In the genomic region with DNA sequence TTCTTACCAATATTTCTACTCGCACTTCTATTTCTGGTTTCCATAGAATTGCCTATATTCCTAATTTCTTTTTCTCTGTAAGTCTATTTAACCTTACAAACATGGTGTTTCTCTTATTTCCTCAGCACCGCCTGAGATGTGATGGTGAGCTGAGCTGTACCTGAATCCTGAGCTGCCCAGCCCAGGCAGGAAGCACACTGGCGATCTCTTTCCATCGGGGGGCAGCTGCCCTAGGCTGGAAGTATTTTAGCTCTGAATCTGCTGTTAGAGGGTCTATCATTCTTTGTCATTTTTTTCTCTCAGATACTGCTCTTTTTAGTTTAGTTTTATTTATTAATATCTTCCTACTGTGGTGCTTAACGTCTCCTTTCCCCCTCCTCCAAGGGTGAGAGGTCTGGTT, we compare ENCODE assay signal across 18 cellular contexts.
A peak's percentile ranks its signal among the peaks of the same experiment; 100 is the strongest.
DNase-seq lines count a peak whose midpoint lies in the region; ATAC-seq and TF ChIP-seq lines count a peak whose summit lies in the region.
"Had no signal": no experiment of that assay in that cellular context is flagged by ENCODE, and none has a peak within 500 bp of the region (broad histone marks: within the 10 kb centered on the region; RNA-seq: fewer than 3 reads in every experiment).

No MANE protein-coding gene starts in this region.

- H3K4me3 ChIP-seq in GM23338 (no peak overlapping the region), Loucy (ENCODE audit: low read length, poor library complexity, severe bottlenecking) (no peak overlapping the region), endodermal cell (ENCODE audit: low read length) (no peak overlapping the region), mesendoderm (ENCODE audit: low read length) (no peak overlapping the region)
- H3K4me3 ChIP-seq: A549 had no signal

- H3K27me3 ChIP-seq in GM23338 (ENCODE audit: insufficient read depth) (no peaks in the 10 kb centered on the region), Loucy (ENCODE audit: insufficient read depth, low read length, poor library complexity, severe bottlenecking) (no peaks in the 10 kb centered on the region), endodermal cell (ENCODE audit: control insufficient read depth, insufficient read depth, low read length, poor library complexity, severe bottlenecking) (no peaks in the 10 kb centered on the region), mesendoderm (ENCODE audit: insufficient read depth, low read length, poor library complexity) (no peaks in the 10 kb centered on the region)

- H3K9me3 ChIP-seq in Loucy (ENCODE audit: insufficient read depth, low read depth, low read length) (no peaks in the 10 kb centered on the region), endodermal cell (ENCODE audit: control insufficient read depth, low read length) (no peaks in the 10 kb centered on the region)
- H3K9me3 ChIP-seq: A549, Caco-2 had no signal

- no peak overlapping the region for H4K8ac ChIP-seq in mesendoderm (ENCODE audit: low read depth, low read length)

- no peaks in the 10 kb centered on the region for H3K9me2 ChIP-seq in GM23338 (ENCODE audit: insufficient read depth)
- no peaks in the 10 kb centered on the region for H3K9me2 ChIP-seq in Loucy (replicated peaks; ENCODE audit: low read depth, low read length)

- no peak overlapping the region for H2AK5ac ChIP-seq in mesendoderm (ENCODE audit: low read length)

- H3K4me3 Mint-ChIP-seq in GM23338 (no peak overlapping the region), endodermal cell (no peak overlapping the region)
- H3K4me3 Mint-ChIP-seq: CD4-positive, alpha-beta T cell; IgD-negative memory B cell had no signal

- no peaks in the 10 kb centered on the region for H4K20me1 ChIP-seq in GM23338 (replicated peaks; ENCODE audit: insufficient read depth)
- no peaks in the 10 kb centered on the region for H4K20me1 ChIP-seq in Loucy (ENCODE audit: insufficient read depth, low read length, poor library complexity, severe bottlenecking)

- no peak overlapping the region for H3K27ac Mint-ChIP-seq in GM23338
- H3K27ac Mint-ChIP-seq in endodermal cell = no peak overlapping the region
- H3K27ac Mint-ChIP-seq: CD4-positive, alpha-beta T cell; IgD-negative memory B cell had no signal

- H3K36me3 ChIP-seq in GM23338 (ENCODE audit: insufficient read depth) (no peaks in the 10 kb centered on the region), Loucy (ENCODE audit: insufficient read depth, low read length) (no peaks in the 10 kb centered on the region), endodermal cell (ENCODE audit: control insufficient read depth, insufficient read depth, low read length) (no peaks in the 10 kb centered on the region), mesendoderm (ENCODE audit: control insufficient read depth, insufficient read depth, low read length) (no peaks in the 10 kb centered on the region)

- TF ChIP-seq CTCF in GM23338 (conservative IDR thresholded peaks at IDR 0.05; ENCODE audit: low read depth in 2 of 2) = peak; percentile 41 to 51
- peak; percentile 38; the same call in 1 of the 2 replicates for TF ChIP-seq CTCF in Loucy (conservative IDR thresholded peaks at IDR 0.05; ENCODE audit: low read length)
- peak; percentile 63 for TF ChIP-seq CTCF in endodermal cell (conservative IDR thresholded peaks at IDR 0.05)

- no peak overlapping the region for H3K4me2 ChIP-seq in GM23338
- no peak overlapping the region for H3K4me2 ChIP-seq in Loucy (ENCODE audit: low read depth, low read length, poor library complexity, severe bottlenecking)
- H3K4me2 ChIP-seq in mesendoderm (ENCODE audit: low read length) = no peak overlapping the region
- H3K4me2 ChIP-seq: A549 had no signal

- H3K79me1 ChIP-seq in mesendoderm (ENCODE audit: low read length) = no peaks in the 10 kb centered on the region

- H3K36me3 Mint-ChIP-seq in GM23338 (ENCODE audit: low read depth) (0 out of 3 replicates have a peak, but pooled peaks cover 2% of the 10 kb centered on the region), endodermal cell (ENCODE audit: low read depth) (no peaks in the 10 kb centered on the region)

- H2BK15ac ChIP-seq in mesendoderm (replicated peaks; ENCODE audit: low read depth) = no peak overlapping the region

- ATAC-seq in GM23338 (peak; percentile 86), GM18873 (IDR thresholded peaks at IDR 0.05; ENCODE audit: low FRiP score, unreplicated experiment) (no peak)
- ATAC-seq: A549 had no signal

- H3K4me1 Mint-ChIP-seq in GM23338 = no peaks in the 10 kb centered on the region; the same call in 2 of the 3 replicates
- H3K4me1 Mint-ChIP-seq in endodermal cell = no peaks in the 10 kb centered on the region
- H3K4me1 Mint-ChIP-seq: IgD-negative memory B cell had no signal

- H3K4me1 ChIP-seq in GM23338 (ENCODE audit: insufficient read depth) = no peaks in the 10 kb centered on the region
- no peaks in the 10 kb centered on the region for H3K4me1 ChIP-seq in Loucy (ENCODE audit: insufficient read depth, low read length, poor library complexity, severe bottlenecking)
- no peaks in the 10 kb centered on the region for H3K4me1 ChIP-seq in endodermal cell (ENCODE audit: control insufficient read depth, insufficient read depth, low read length)
- no peaks in the 10 kb centered on the region for H3K4me1 ChIP-seq in mesendoderm (ENCODE audit: control insufficient read depth, low read depth, low read length)
- H3K4me1 ChIP-seq: A549, Caco-2 had no signal

- no peak overlapping the region for H4K5ac ChIP-seq in mesendoderm (ENCODE audit: low read length)

- no peak overlapping the region for H3K18ac ChIP-seq in mesendoderm (ENCODE audit: low read length)

- no peak overlapping the region for H2BK5ac ChIP-seq in mesendoderm (ENCODE audit: low read length)

- WGBS in endodermal cell (ENCODE audit: insufficient coverage in 1 of 2, insufficient read length in 1 of 2), 2 experiments = 83 to 100% methylated on average over 1 to 5 of the region's 5 CpGs
- no CpG with 5 or more reads among the region's 5 CpGs for WGBS in mesendoderm (ENCODE audit: extremely low coverage, insufficient coverage, low lambda C conversion rate)

- H3K56ac ChIP-seq in mesendoderm (ENCODE audit: low read length) = no peak overlapping the region

- H3K4ac ChIP-seq in mesendoderm (ENCODE audit: low read depth, low read length) = no peak overlapping the region

- no peak overlapping the region for H3K9ac ChIP-seq in Loucy (ENCODE audit: low read depth, low read length, poor library complexity, severe bottlenecking)
- H3K9ac ChIP-seq in endodermal cell (ENCODE audit: extremely low read depth, low read length, poor library complexity, severe bottlenecking) = no peak overlapping the region
- H3K9ac ChIP-seq in mesendoderm (ENCODE audit: low read length) = no peak overlapping the region

- H3K9me3 Mint-ChIP-seq in GM23338 (no peaks in the 10 kb centered on the region; the same call in 2 of the 3 replicates), endodermal cell (no peaks in the 10 kb centered on the region)

- peak; percentile 51 for DNase-seq in GM23338 (ENCODE audit: low spot score)
- DNase-seq in endodermal cell = peak; percentile 57
- DNase-seq in mesendoderm = peak; percentile 23
- no peak for DNase-seq in midbrain (lab: John Stamatoyannopoulos, UW)
- no peak for DNase-seq in D341Med (ENCODE audit: low spot score)
- DNase-seq: AML-193; Caco-2; CD4-positive, alpha-beta T cell; DMS153; DMS79; GDM1; KBM-7 had no signal

- no peaks in the 10 kb centered on the region for H3K79me2 ChIP-seq in GM23338 (replicated peaks; ENCODE audit: insufficient read depth)
- no peaks in the 10 kb centered on the region for H3K79me2 ChIP-seq in Loucy (ENCODE audit: insufficient read depth, low read length)
- H3K79me2 ChIP-seq in mesendoderm (ENCODE audit: control insufficient read depth, insufficient read depth, low read length) = no peaks in the 10 kb centered on the region

- H3F3A ChIP-seq in GM23338 (replicated peaks; ENCODE audit: low read depth) = no peaks in the 10 kb centered on the region
- no peaks in the 10 kb centered on the region for H3F3A ChIP-seq in Loucy (ENCODE audit: low read depth)

- no peak overlapping the region for H3K23ac ChIP-seq in mesendoderm (ENCODE audit: low read length)

- H3K27me3 Mint-ChIP-seq in GM23338 (ENCODE audit: insufficient read depth, low read depth, poor library complexity) = peaks cover 2% of the 10 kb centered on the region
- no peaks in the 10 kb centered on the region for H3K27me3 Mint-ChIP-seq in endodermal cell (ENCODE audit: insufficient read depth)
- H3K27me3 Mint-ChIP-seq: CD4-positive, alpha-beta T cell; IgD-negative memory B cell had no signal

- H2BK120ac ChIP-seq in mesendoderm (ENCODE audit: low read depth, low read length) = no peak overlapping the region

- H2AFZ ChIP-seq in GM23338 (no peak overlapping the region), Loucy (ENCODE audit: low read length) (no peak overlapping the region)

- H3K27ac ChIP-seq in GM23338 (ENCODE audit: low read depth) (no peak overlapping the region), endodermal cell (ENCODE audit: low read depth, low read length) (no peak overlapping the region), mesendoderm (ENCODE audit: low read depth, low read length) (no peak overlapping the region)
- H3K27ac ChIP-seq: 22Rv1, A549, C4-2B had no signal

TF ChIP-seq in GM23338, 12 proteins besides CTCF, POLR2A, EP300 and RAD21:
- TF ChIP-seq STAT1 (IDR thresholded peaks at IDR 0.05; ENCODE audit: unreplicated experiment) (no peak), NANOG (IDR thresholded peaks at IDR 0.05; ENCODE audit: borderline replicate concordance) (no peak), JUNB (IDR thresholded peaks at IDR 0.05; ENCODE audit: unreplicated experiment) (no peak)
TF ChIP-seq in GM23338: peak in this region for 0.

Comparison
In these comparisons a context has a peak if more than half of its experiments do, and no peak if none do; other contexts are left out.
1. DNase-seq: peak in GM23338 (single experiment), endodermal cell (single experiment) and mesendoderm (single experiment); none in midbrain (single experiment) and D341Med (single experiment).
2. Peak in every context shown above with its lines, with median percentiles within 50 percentile points of each other: CTCF ChIP-seq.